ENCODE assay signal across 24 cellular contexts in genomic region chr7:34333925-34334324, GRCh38.
"Had no signal": no experiment of that assay in that cellular context is flagged by ENCODE, and none has a peak within 500 bp of the region (broad histone marks: within the 10 kb centered on the region; RNA-seq: fewer than 3 reads in every experiment).

No MANE protein-coding gene starts in this region.

- H3K9ac ChIP-seq: KMS-11 had no signal

- H3K36me3 ChIP-seq: SJSA1 had no signal

- H3K4me1 ChIP-seq: SJSA1 had no signal

- H3K27ac ChIP-seq: HL-60, KMS-11, SJSA1, SK-N-MC had no signal

- H3K4me3 Mint-ChIP-seq: IgD-negative memory B cell had no signal

- H3K27me3 Mint-ChIP-seq: IgD-negative memory B cell had no signal

- H3K4me1 Mint-ChIP-seq: IgD-negative memory B cell had no signal

- H3K27me3 ChIP-seq: SJSA1 had no signal

- H3K4me2 ChIP-seq: KMS-11 had no signal

- FAIRE-seq: HTR-8/SVneo, K562, RCC 7860 had no signal

- H3K36me3 Mint-ChIP-seq: IgD-negative memory B cell had no signal

- ATAC-seq: K562 had no signal

- H3K27ac Mint-ChIP-seq: IgD-negative memory B cell had no signal

- H3K9me3 ChIP-seq: SJSA1 had no signal

- H3K4me3 ChIP-seq: K562, SJSA1, SK-N-MC had no signal

- DNase-seq: Kasumi-1, MM.1S, NCI-H1092 treated with DMSO at 0.1 percent for 48 hours, NCI-H1436, NCI-H187 treated with DMSO at 0.1 percent for 48 hours, NCI-H2029 treated with DMSO at 0.1 percent for 48 hours, NCI-H2171, NCI-H226, NCI-H446, NCI-H510A, NCI-H524 treated with DMSO at 0.1 percent for 48 hours, NCI-H69, NCI-H774, Right ventricle myocardium superior, RPMI8226, SIG-M5 had no signal
